ENCODE assay signal across 16 cellular contexts in the genomic region with DNA sequence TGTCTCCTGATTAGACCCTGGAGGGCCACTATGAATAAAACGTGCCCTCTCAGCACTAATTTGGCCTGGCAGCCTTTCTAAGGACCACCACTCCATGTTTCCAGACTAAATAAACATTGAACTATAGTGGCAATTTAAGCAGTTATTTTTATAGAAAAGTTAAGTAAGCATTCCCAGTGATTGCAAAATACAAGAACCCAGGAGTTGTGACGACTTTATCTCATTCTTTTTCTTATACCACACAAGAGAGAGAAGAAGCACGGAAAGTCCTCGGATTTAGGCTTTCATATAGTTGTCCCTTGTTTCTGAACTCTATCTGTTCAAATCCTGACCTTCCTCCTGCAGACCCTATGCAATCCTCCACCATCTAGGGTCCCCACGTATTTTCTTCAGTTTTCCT. TPM values are rescaled to one million over a fixed set of nuclear protein-coding genes. Genes with fewer than 3 reads are reported as not detected.
DNase-seq lines count a peak whose midpoint lies in the region; TF ChIP-seq lines count a peak whose summit lies in the region.
"Had no signal": no experiment of that assay in that cellular context is flagged by ENCODE, and none has a peak within 500 bp of the region (broad histone marks: within the 10 kb centered on the region; RNA-seq: fewer than 3 reads in every experiment).

No MANE protein-coding gene starts in this region.

- no peak overlapping the region for H3K4me3 ChIP-seq in Loucy (ENCODE audit: low read length, poor library complexity, severe bottlenecking)
- H3K4me3 ChIP-seq in mesenchymal stem cell (ENCODE audit: insufficient read depth in 1 of 2, low read depth in 1 of 2, low read length in 2 of 2) = no peak overlapping the region
- no peak overlapping the region for H3K4me3 ChIP-seq in breast epithelium

- H4K20me1 ChIP-seq in Loucy (ENCODE audit: insufficient read depth, low read length, poor library complexity, severe bottlenecking) = no peaks in the 10 kb centered on the region

- no peak overlapping the region for H4K91ac ChIP-seq in mesenchymal stem cell (ENCODE audit: low read length)

- H3K4me1 ChIP-seq in Loucy (ENCODE audit: insufficient read depth, low read length, poor library complexity, severe bottlenecking) (peaks cover 6% of the 10 kb centered on the region), mesenchymal stem cell (ENCODE audit: control insufficient read depth, insufficient read depth, low read depth, low read length) (peaks cover 1% of the 10 kb centered on the region), breast epithelium (no peaks in the 10 kb centered on the region)

- 89% methylated on average over 4 of the region's 5 CpGs for WGBS in mesenchymal stem cell

- TF ChIP-seq POLR2A in breast epithelium (IDR thresholded peaks at IDR 0.05) = no peak

- TF ChIP-seq CTCF in Loucy (conservative IDR thresholded peaks at IDR 0.05; ENCODE audit: low read length) = no peak
- no peak for TF ChIP-seq CTCF in breast epithelium (IDR thresholded peaks at IDR 0.05)

- H3K4me2 ChIP-seq in Loucy (ENCODE audit: low read depth, low read length, poor library complexity, severe bottlenecking) (no peak overlapping the region), mesenchymal stem cell (ENCODE audit: low read length, poor library complexity, severe bottlenecking) (no peak overlapping the region)

- H3K27me3 ChIP-seq in Loucy (ENCODE audit: insufficient read depth, low read length, poor library complexity, severe bottlenecking) (peaks cover 6% of the 10 kb centered on the region), mesenchymal stem cell (ENCODE audit: control insufficient read depth in 1 of 2, insufficient read depth in 1 of 2, low read length in 2 of 2) (no peaks in the 10 kb centered on the region), breast epithelium (no peaks in the 10 kb centered on the region)

- intact Hi-C loops in breast epithelium (cut with DNase I; ENCODE audit: low total_unique reads) = loop anchor here (5.0 kb wide), 1 partner anchor 267 kb away; no protein-coding TSS in a partner anchor

- no peaks in the 10 kb centered on the region for H3K79me1 ChIP-seq in mesenchymal stem cell (replicated peaks; ENCODE audit: low read length, poor library complexity, severe bottlenecking)

- H3K36me3 ChIP-seq in Loucy (ENCODE audit: insufficient read depth, low read length) (no peaks in the 10 kb centered on the region), mesenchymal stem cell (ENCODE audit: control insufficient read depth in 1 of 2, insufficient read depth in 2 of 2, low read depth in 1 of 2, low read length in 2 of 2) (no peaks in the 10 kb centered on the region), breast epithelium (no peaks in the 10 kb centered on the region)

- H3K9me3 ChIP-seq in Loucy (ENCODE audit: insufficient read depth, low read depth, low read length) (no peaks in the 10 kb centered on the region), mesenchymal stem cell (ENCODE audit: control insufficient read depth, low read length) (no peaks in the 10 kb centered on the region), breast epithelium (no peaks in the 10 kb centered on the region)

- H3K79me2 ChIP-seq in Loucy (ENCODE audit: insufficient read depth, low read length) = no peaks in the 10 kb centered on the region

- H3K14ac ChIP-seq in mesenchymal stem cell (ENCODE audit: low read length in 2 of 2) = no peak overlapping the region

- H2BK15ac ChIP-seq in mesenchymal stem cell (ENCODE audit: low read depth, poor library complexity, severe bottlenecking) = no peak overlapping the region

- no peak overlapping the region for H3K18ac ChIP-seq in mesenchymal stem cell (ENCODE audit: low read depth in 1 of 2, low read length in 2 of 2)

- H4K8ac ChIP-seq in mesenchymal stem cell (ENCODE audit: low read length) = no peak overlapping the region

- no peak overlapping the region for H2BK120ac ChIP-seq in mesenchymal stem cell (ENCODE audit: low read depth, low read length)

- H3K9ac ChIP-seq in Loucy (ENCODE audit: low read depth, low read length, poor library complexity, severe bottlenecking) (no peak overlapping the region), mesenchymal stem cell (ENCODE audit: low read length) (peak overlapping the region; percentile 18)

- no peak overlapping the region for H3K27ac ChIP-seq in mesenchymal stem cell (ENCODE audit: low read length, poor library complexity, severe bottlenecking)
- no peak overlapping the region for H3K27ac ChIP-seq in breast epithelium

- DNase-seq in fibroblast of gingiva (ENCODE audit: low read depth) (peak; percentile 38), mesenchymal stem cell (no peak), breast epithelium (ENCODE audit: low spot score in 2 of 2) (no peak), NCI-H526 (lab: John Stamatoyannopoulos, UW) (no peak), DMS79 treated with DMSO at 0.1 percent for 48 hours (lab: John Stamatoyannopoulos, UW) (no peak)
- DNase-seq in central memory CD4-positive, alpha-beta T cell = no peak
- DNase-seq: ACHN; C1 segment of cervical spinal cord; Calu3; CD4-positive, alpha-beta T cell; DMS 273 treated with DMSO at 0.1 percent for 48 hours; DMS79; EL; HCEC 1CT; HFFc6 had no signal

- no peaks in the 10 kb centered on the region for H3K9me2 ChIP-seq in Loucy (replicated peaks; ENCODE audit: low read depth, low read length)

- no peak overlapping the region for H2BK12ac ChIP-seq in mesenchymal stem cell (ENCODE audit: low read length in 2 of 2)

- H2AFZ ChIP-seq in Loucy (ENCODE audit: low read length) (peak overlapping the region; percentile 72; the same call in 1 of the 2 replicates), mesenchymal stem cell (ENCODE audit: low read depth, low read length) (no peak overlapping the region)

- H3F3A ChIP-seq in Loucy (ENCODE audit: low read depth) = no peaks in the 10 kb centered on the region

- H3K4ac ChIP-seq in mesenchymal stem cell (ENCODE audit: low read depth in 1 of 2, low read length in 2 of 2) = no peak overlapping the region

- no peak overlapping the region for H2AK5ac ChIP-seq in mesenchymal stem cell (ENCODE audit: low read length, severe bottlenecking)

- no peak overlapping the region for H2BK5ac ChIP-seq in mesenchymal stem cell (ENCODE audit: low read depth, low read length, poor library complexity, severe bottlenecking)

- H3K23ac ChIP-seq in mesenchymal stem cell (ENCODE audit: low read length in 2 of 2) = no peak overlapping the region

RNA-seq across cellular contexts. Expression of gene STRAP, which starts 23.1 kb away (rescaled TPM):
- polyA plus RNA-seq in mesenchymal stem cell (2013, experiment 1 of 2) = 205 TPM
- 207 TPM for polyA plus RNA-seq in mesenchymal stem cell (2013, experiment 2 of 2)
- total RNA-seq in breast epithelium = 10 to 100 TPM; 50.1 to 60.0 (median 50.8) TPM

RNA-seq across cellular contexts. Expression of gene DERA, which starts 52.0 kb away (rescaled TPM):
- polyA plus RNA-seq in mesenchymal stem cell (2013, experiment 1 of 2) = 13.8 TPM
- 14.0 TPM for polyA plus RNA-seq in mesenchymal stem cell (2013, experiment 2 of 2)
- total RNA-seq in breast epithelium = 10 to 100 TPM; 28.8 to 51.7 (median 44.2) TPM
